Comparison of ENCODE assay signal across 21 cellular contexts in genomic region chr18:79698668-79699335, GRCh38. TPM values are rescaled to one million over a fixed set of nuclear protein-coding genes. Genes with fewer than 3 reads are reported as not detected.
DNase-seq lines count a peak whose midpoint lies in the region; ATAC-seq and TF ChIP-seq lines count a peak whose summit lies in the region.
"Had no signal": no experiment of that assay in that cellular context is flagged by ENCODE, and none has a peak within 500 bp of the region (broad histone marks: within the 10 kb centered on the region; RNA-seq: fewer than 3 reads in every experiment).

No MANE protein-coding gene starts in this region.

- TF ChIP-seq POLR2A in gastrocnemius medialis (IDR thresholded peaks at IDR 0.05): no peak

- no peak overlapping the region for H3K4me3 ChIP-seq in gastrocnemius medialis
- H3K4me3 ChIP-seq: K562, sigmoid colon, SJCRH30, testis had no signal

- H3K9me3 Mint-ChIP-seq in activated CD8-positive, alpha-beta T cell treated with anti-CD3 and anti-CD28 coated beads, Interleukin-2, amount 10 ng/mL, durations not matched to agents 7 days and 5 days (ENCODE audit: insufficient read depth): no peaks in the 10 kb centered on the region

- in situ Hi-C loops in SK-MEL-5 (cut with HindIII; ENCODE audit: low pct_unique_long_range_greater_than_20kb, low sequenced_read_pairs) (no loop called here), gastrocnemius medialis (cut with MboI; ENCODE audit: low sequenced_read_pairs in 4 of 4) (no loop called here)

- POLR2A ChIA-PET in activated CD8-positive, alpha-beta T cell treated with anti-CD3 and anti-CD28 coated beads, Interleukin-2, amount 10 ng/mL, durations not matched to agents 7 days and 5 days (lab: Charles Lee): interaction anchor here (1.0 kb wide), 1 partner anchor 26 kb away, joined by 3 read pairs; no protein-coding TSS in a partner anchor

- no peaks in the 10 kb centered on the region for H3K4me1 Mint-ChIP-seq in activated CD8-positive, alpha-beta T cell treated with anti-CD3 and anti-CD28 coated beads, Interleukin-2, amount 10 ng/mL, durations not matched to agents 7 days and 5 days (ENCODE audit: low read depth)

- TF ChIP-seq CTCF in gastrocnemius medialis (IDR thresholded peaks at IDR 0.05 in 4 of 5, conservative IDR thresholded peaks at IDR 0.05 in 1 of 5): no peak

- H3K36me3 ChIP-seq in gastrocnemius medialis: peaks cover 0 to 52% of the 10 kb centered on the region in 2 donors
- H3K36me3 ChIP-seq: SJCRH30 had no signal

- peaks cover 59% of the 10 kb centered on the region for H3K36me3 Mint-ChIP-seq in activated CD8-positive, alpha-beta T cell treated with anti-CD3 and anti-CD28 coated beads, Interleukin-2, amount 10 ng/mL, durations not matched to agents 7 days and 5 days (ENCODE audit: low read depth)

- H3K4me1 ChIP-seq in gastrocnemius medialis: no peaks in the 10 kb centered on the region
- H3K4me1 ChIP-seq: sigmoid colon, SJCRH30, testis had no signal

- intact Hi-C loops in gastrocnemius medialis (cut with DNase I; ENCODE audit: low total_unique reads): no loop called here

- peak; percentile 95 for ATAC-seq in gastrocnemius medialis
- no peak for ATAC-seq in activated CD8-positive, alpha-beta T cell treated with anti-CD3 and anti-CD28 coated beads, Interleukin-2, amount 10 ng/mL, durations not matched to agents 7 days and 5 days
- ATAC-seq: activated CD8-positive, alpha-beta memory T cell treated with anti-CD3 and anti-CD28 coated beads, Interleukin-2, amount 10 ng/mL, durations not matched to agents 7 days and 5 days; K562 had no signal

- H3K27me3 Mint-ChIP-seq in activated CD8-positive, alpha-beta T cell treated with anti-CD3 and anti-CD28 coated beads, Interleukin-2, amount 10 ng/mL, durations not matched to agents 7 days and 5 days (ENCODE audit: low read depth): no peaks in the 10 kb centered on the region
- H3K27me3 Mint-ChIP-seq: activated CD8-positive, alpha-beta memory T cell treated with anti-CD3 and anti-CD28 coated beads, Interleukin-2, amount 10 ng/mL, durations not matched to agents 7 days and 5 days had no signal

- H3K27me3 ChIP-seq in gastrocnemius medialis: no peaks in the 10 kb centered on the region
- H3K27me3 ChIP-seq: sigmoid colon, SJCRH30, testis had no signal

- CTCF ChIA-PET in activated CD8-positive, alpha-beta T cell treated with anti-CD3 and anti-CD28 coated beads, Interleukin-2, amount 10 ng/mL, durations not matched to agents 7 days and 5 days (lab: Charles Lee): no interaction called here

- no peaks in the 10 kb centered on the region for H3K9me3 ChIP-seq in gastrocnemius medialis
- H3K9me3 ChIP-seq: sigmoid colon, SJCRH30, testis had no signal

- no peak overlapping the region for H3K4me3 Mint-ChIP-seq in activated CD8-positive, alpha-beta T cell treated with anti-CD3 and anti-CD28 coated beads, Interleukin-2, amount 10 ng/mL, durations not matched to agents 7 days and 5 days
- H3K4me3 Mint-ChIP-seq: activated CD8-positive, alpha-beta memory T cell treated with anti-CD3 and anti-CD28 coated beads, Interleukin-2, amount 10 ng/mL, durations not matched to agents 7 days and 5 days had no signal

- H3K27ac ChIP-seq in gastrocnemius medialis: peak overlapping the region; percentile 63 to 76 (median 67)
- H3K27ac ChIP-seq: epithelial cell of prostate, sigmoid colon, SJCRH30, testis had no signal

- DNase-seq in EH (ENCODE audit: low read depth) (peak; percentile 40), SK-MEL-5 (ENCODE audit: low read depth, low spot score) (peak; percentile 69), foreskin melanocyte (peak; percentile 88), gastrocnemius medialis (peak in 1 of 2 donors; percentile 19), HUDEP-2 (lab: John Stamatoyannopoulos, UW; ENCODE audit: unreplicated experiment in 76 of 76) (no peak), DMS 273 treated with DMSO at 0.1 percent for 48 hours (lab: John Stamatoyannopoulos, UW) (no peak)
- no peak for DNase-seq in activated CD8-positive, alpha-beta T cell treated with anti-CD3 and anti-CD28 coated beads, Interleukin-2, amount 10 ng/mL, durations not matched to agents 7 days and 5 days
- DNase-seq: activated CD8-positive, alpha-beta memory T cell treated with anti-CD3 and anti-CD28 coated beads, Interleukin-2, amount 10 ng/mL, durations not matched to agents 7 days and 5 days; activated effector memory CD4-positive, alpha-beta T cell treated with Interleukin-2 at 50 U/mL for 16 hours; amniotic stem cell; C1 segment of cervical spinal cord; islet precursor cell; midbrain; NCI-H1092; NCI-H524 treated with DMSO at 0.1 percent for 48 hours; SJCRH30; stimulated activated CD4-positive, alpha-beta T cell treated with anti-CD3 and anti-CD28 coated beads, Interleukin-2, amount 100 ng/mL, for 48 hours; testis had no signal

- no peak overlapping the region for H3K27ac Mint-ChIP-seq in activated CD8-positive, alpha-beta T cell treated with anti-CD3 and anti-CD28 coated beads, Interleukin-2, amount 10 ng/mL, durations not matched to agents 7 days and 5 days
- H3K27ac Mint-ChIP-seq: activated CD8-positive, alpha-beta memory T cell treated with anti-CD3 and anti-CD28 coated beads, Interleukin-2, amount 10 ng/mL, durations not matched to agents 7 days and 5 days had no signal

RNA-seq across cellular contexts. Expression of gene CTDP1, which starts 19.2 kb away (rescaled TPM):
- 17.6 and 21.6 TPM in 2 replicates for total RNA-seq in SK-MEL-5 (2014; rRNA removed; shearing (Covaris generic))
- 21.5 and 26.4 TPM in 2 replicates for polyA plus RNA-seq in SK-MEL-5 (2015; cell fraction: cytosol; rRNA removed)
- polyA plus RNA-seq in SK-MEL-5 (2015; cell fraction: nucleus; rRNA removed): 11.3 and 15.9 TPM in 2 replicates
- 10 to 100 TPM; 12.3 to 21.8 (median 16.5) TPM for total RNA-seq in gastrocnemius medialis
- total RNA-seq in activated CD8-positive, alpha-beta T cell treated with anti-CD3 and anti-CD28 coated beads, Interleukin-2, amount 10 ng/mL, durations not matched to agents 7 days and 5 days: 10 to 100 TPM; 35.5 to 36.8 TPM

Comparison
In these comparisons a context has a peak if more than half of its experiments do, and no peak if none do; other contexts are left out.
1. DNase-seq: peak in EH (single experiment), SK-MEL-5 (single experiment) and foreskin melanocyte (single experiment); none in HUDEP-2 (0 of 76), activated CD8-positive, alpha-beta T cell treated with anti-CD3 and anti-CD28 coated beads, Interleukin-2, amount 10 ng/mL, durations not matched to agents 7 days and 5 days (single experiment) and DMS 273 treated with DMSO at 0.1 percent for 48 hours (single experiment).